In the genomic region with DNA sequence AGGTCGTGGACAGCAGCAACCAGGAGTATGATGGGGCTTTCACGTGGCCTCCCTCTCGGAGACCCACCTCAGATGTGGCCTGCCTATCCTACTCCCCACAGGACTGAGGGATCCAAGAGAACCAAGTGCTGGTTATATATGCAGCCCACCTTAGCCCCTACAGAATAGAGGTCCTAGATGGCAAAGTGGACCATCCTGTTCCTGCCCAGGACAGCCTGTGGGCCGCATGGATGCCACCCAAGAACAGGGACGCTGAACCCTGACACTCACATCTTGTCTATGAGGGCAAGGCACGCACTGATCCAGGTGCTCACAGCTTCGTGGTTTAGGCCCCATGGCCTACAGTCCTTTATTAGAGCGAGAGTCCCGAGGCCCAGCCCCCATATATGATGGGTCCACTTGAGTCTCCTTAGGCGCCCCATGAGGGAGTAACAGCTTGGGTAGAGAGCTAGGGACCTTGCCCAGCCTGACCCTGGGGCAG, we compare ENCODE assay signal across 9 cellular contexts. TPM values are rescaled to one million over a fixed set of nuclear protein-coding genes. Genes with fewer than 3 reads are reported as not detected.
DNase-seq lines count a peak whose midpoint lies in the region; ATAC-seq and TF ChIP-seq lines count a peak whose summit lies in the region.
"Had no signal": no experiment of that assay in that cellular context is flagged by ENCODE, and none has a peak within 500 bp of the region (broad histone marks: within the 10 kb centered on the region; RNA-seq: fewer than 3 reads in every experiment).

No MANE protein-coding gene starts in this region.

- peak overlapping the region; percentile 82 for H3K4me3 Mint-ChIP-seq in activated T-cell treated with anti-CD3 and anti-CD28 coated beads, Interleukin-2, amount 50 U/mL, for 4 hours
- H3K4me3 Mint-ChIP-seq in activated T-helper 17 cell treated with anti-CD3 and anti-CD28 coated beads, Interleukin-2, amount 50 U/mL, for 72 hours, result peak overlapping the region; percentile 85

- 82 to 85% methylated on average over 10 of the region's 10 CpGs for WGBS in tibial nerve, 2 donors

- no peaks in the 10 kb centered on the region for H3K9me3 Mint-ChIP-seq in activated T-cell treated with anti-CD3 and anti-CD28 coated beads, Interleukin-2, amount 50 U/mL, for 4 hours
- H3K9me3 Mint-ChIP-seq in activated T-helper 17 cell treated with anti-CD3 and anti-CD28 coated beads, Interleukin-2, amount 50 U/mL, for 72 hours, result no peaks in the 10 kb centered on the region
- H3K9me3 Mint-ChIP-seq: activated B cell treated with CpG ODN at 0.5 μM for 24 hours had no signal

- intact Hi-C loops in lower lobe of right lung (cut with DNase I), result no loop called here

- no peak for TF ChIP-seq EP300 in tibial nerve (IDR thresholded peaks at IDR 0.05)

- H3K4me1 ChIP-seq in lower lobe of right lung, result peaks cover 38% of the 10 kb centered on the region
- H3K4me1 ChIP-seq in tibial nerve, result peaks cover 3 to 49% (median 11%) of the 10 kb centered on the region in 4 donors

- H3K27me3 ChIP-seq in lower lobe of right lung (ENCODE audit: low read depth), result no peaks in the 10 kb centered on the region
- H3K27me3 ChIP-seq in tibial nerve, result no peaks in the 10 kb centered on the region

- peak overlapping the region; percentile 71 for H3K27ac ChIP-seq in lower lobe of right lung
- peak overlapping the region in 3 of 4 donors; percentile 62 to 74 (median 74) for H3K27ac ChIP-seq in tibial nerve

- H3K36me3 Mint-ChIP-seq in activated T-cell treated with anti-CD3 and anti-CD28 coated beads, Interleukin-2, amount 50 U/mL, for 4 hours (ENCODE audit: insufficient read depth), result peaks cover 8% of the 10 kb centered on the region
- H3K36me3 Mint-ChIP-seq in activated T-helper 17 cell treated with anti-CD3 and anti-CD28 coated beads, Interleukin-2, amount 50 U/mL, for 72 hours (ENCODE audit: low read depth), result peaks cover 20% of the 10 kb centered on the region

- peak overlapping the region; percentile 85 for H3K27ac Mint-ChIP-seq in activated T-helper 17 cell treated with anti-CD3 and anti-CD28 coated beads, Interleukin-2, amount 50 U/mL, for 72 hours

- peaks cover 22% of the 10 kb centered on the region for H3K4me1 Mint-ChIP-seq in activated T-cell treated with anti-CD3 and anti-CD28 coated beads, Interleukin-2, amount 50 U/mL, for 4 hours (ENCODE audit: low read depth)
- H3K4me1 Mint-ChIP-seq in activated T-helper 17 cell treated with anti-CD3 and anti-CD28 coated beads, Interleukin-2, amount 50 U/mL, for 72 hours, result peaks cover 11% of the 10 kb centered on the region

- H3K9me3 ChIP-seq in lower lobe of right lung, result no peaks in the 10 kb centered on the region
- H3K9me3 ChIP-seq in tibial nerve, result no peaks in the 10 kb centered on the region

- DNase-seq in activated T-cell treated with anti-CD3 and anti-CD28 coated beads, Interleukin-2, amount 50 U/mL, for 4 hours, result no peak
- DNase-seq in activated T-cell treated with anti-CD3 and anti-CD28 coated beads, Interleukin-2, amount 50 U/mL, for 48 hours, result no peak
- no peak for DNase-seq in lower lobe of right lung
- DNase-seq in tibial nerve (ENCODE audit: low spot score in 2 of 2), result no peak
- no peak for DNase-seq in NCI-H2081 (lab: John Stamatoyannopoulos, UW)

- no peak for TF ChIP-seq POLR2A in tibial nerve (IDR thresholded peaks at IDR 0.05)

- H3K36me3 ChIP-seq in lower lobe of right lung, result peaks cover 20% of the 10 kb centered on the region
- peaks cover 0 to 42% (median 12%) of the 10 kb centered on the region in 3 donors for H3K36me3 ChIP-seq in tibial nerve

- no peak for TF ChIP-seq CTCF in lower lobe of right lung (IDR thresholded peaks at IDR 0.05)
- no peak for TF ChIP-seq CTCF in tibial nerve (IDR thresholded peaks at IDR 0.05)

- peak overlapping the region; percentile 52 for H3K4me3 ChIP-seq in lower lobe of right lung
- H3K4me3 ChIP-seq in tibial nerve, result peak overlapping the region in 1 of 4 donors; percentile 46

- no peak for ATAC-seq in activated T-cell treated with anti-CD3 and anti-CD28 coated beads, Interleukin-2, amount 50 U/mL, for 4 hours
- peak; percentile 2 for ATAC-seq in activated T-helper 17 cell treated with anti-CD3 and anti-CD28 coated beads, Interleukin-2, amount 50 U/mL, for 72 hours (replicated peaks)
- ATAC-seq in lower lobe of right lung, result no peak
- no peak for ATAC-seq in GM18873 (IDR thresholded peaks at IDR 0.05; ENCODE audit: low FRiP score, unreplicated experiment)
- ATAC-seq in HG03139 (IDR thresholded peaks at IDR 0.05; ENCODE audit: unreplicated experiment), result no peak

- H3K27me3 Mint-ChIP-seq in activated T-cell treated with anti-CD3 and anti-CD28 coated beads, Interleukin-2, amount 50 U/mL, for 4 hours (ENCODE audit: low read depth), result no peaks in the 10 kb centered on the region
- H3K27me3 Mint-ChIP-seq in activated T-helper 17 cell treated with anti-CD3 and anti-CD28 coated beads, Interleukin-2, amount 50 U/mL, for 72 hours, result no peaks in the 10 kb centered on the region
- H3K27me3 Mint-ChIP-seq: activated B cell treated with CpG ODN at 0.5 μM for 24 hours had no signal

RNA-seq across cellular contexts. Expression of a gene that starts 1.5 kb away (rescaled TPM):
- 10 to 100 TPM; 12.6 to 19.8 (median 19.5) TPM for total RNA-seq in activated T-cell treated with anti-CD3 and anti-CD28 coated beads, Interleukin-2, amount 50 U/mL, for 4 hours
- 10 to 100 TPM; 14.4 to 15.6 TPM for total RNA-seq in activated T-helper 17 cell treated with anti-CD3 and anti-CD28 coated beads, Interleukin-2, amount 50 U/mL, for 72 hours
- 6.6 TPM for total RNA-seq in lower lobe of right lung
- total RNA-seq in tibial nerve, result 10 to 100 TPM; 10.5 to 17.7 (median 13.4) TPM

RNA-seq across cellular contexts. Expression of a gene that starts 6.4 kb away (rescaled TPM):
- total RNA-seq in activated T-cell treated with anti-CD3 and anti-CD28 coated beads, Interleukin-2, amount 50 U/mL, for 4 hours, result 10 to 100 TPM; 15.4 to 16.7 (median 16.1) TPM
- 10 to 100 TPM; 11.0 to 14.3 TPM for total RNA-seq in activated T-helper 17 cell treated with anti-CD3 and anti-CD28 coated beads, Interleukin-2, amount 50 U/mL, for 72 hours
- 14.1 TPM for total RNA-seq in lower lobe of right lung
- total RNA-seq in tibial nerve, result 10 to 100 TPM in 3 of 4 donors, 1 to 10 TPM in 1; 9.8 to 16.5 (median 12.6) TPM

RNA-seq across cellular contexts. Expression of a gene that starts 30.6 kb away (rescaled TPM):
- 100 to 1,000 TPM; 850 to 963 (median 920) TPM for total RNA-seq in activated T-cell treated with anti-CD3 and anti-CD28 coated beads, Interleukin-2, amount 50 U/mL, for 4 hours
- total RNA-seq in activated T-helper 17 cell treated with anti-CD3 and anti-CD28 coated beads, Interleukin-2, amount 50 U/mL, for 72 hours, result 100 to 1,000 TPM; 336 to 455 TPM
- total RNA-seq in lower lobe of right lung, result 233 TPM
- total RNA-seq in tibial nerve, result 100 to 1,000 TPM; 136 to 299 (median 159) TPM

RNA-seq across cellular contexts. Expression of a gene that starts 37.1 kb away (rescaled TPM):
- 1 to 10 TPM; 5.3 to 6.4 (median 6.0) TPM for total RNA-seq in activated T-cell treated with anti-CD3 and anti-CD28 coated beads, Interleukin-2, amount 50 U/mL, for 4 hours
- 1 to 10 TPM; 5.8 to 6.2 TPM for total RNA-seq in activated T-helper 17 cell treated with anti-CD3 and anti-CD28 coated beads, Interleukin-2, amount 50 U/mL, for 72 hours
- total RNA-seq in lower lobe of right lung (9.1 TPM), tibial nerve (10 to 100 TPM; 18.4 to 31.6 (median 26.2) TPM)

RNA-seq across cellular contexts. Expression of a gene that starts 41.7 kb away (rescaled TPM):
- 100 to 1,000 TPM; 117 to 128 (median 119) TPM for total RNA-seq in activated T-cell treated with anti-CD3 and anti-CD28 coated beads, Interleukin-2, amount 50 U/mL, for 4 hours
- 10 to 100 TPM; 79.0 to 95.8 TPM for total RNA-seq in activated T-helper 17 cell treated with anti-CD3 and anti-CD28 coated beads, Interleukin-2, amount 50 U/mL, for 72 hours
- 104 TPM for total RNA-seq in lower lobe of right lung
- total RNA-seq in tibial nerve, result 100 to 1,000 TPM in 3 of 4 donors, 10 to 100 TPM in 1; 90.0 to 146 (median 128) TPM
